In genomic region chr1:189596197-189596596, GRCh38 we compare ENCODE assay signal across 15 cellular contexts.
DNase-seq lines count a peak whose midpoint lies in the region; ATAC-seq, FAIRE-seq and TF ChIP-seq lines count a peak whose summit lies in the region.
"Had no signal": no experiment of that assay in that cellular context is flagged by ENCODE, and none has a peak within 500 bp of the region (broad histone marks: within the 10 kb centered on the region; RNA-seq: fewer than 3 reads in every experiment).

No MANE protein-coding gene starts in this region.

- no peak overlapping the region for H3K27ac Mint-ChIP-seq in Calu3 (ENCODE audit: unreplicated experiment)
- H3K27ac Mint-ChIP-seq: CD4-positive, alpha-beta memory T cell had no signal

- H3K9ac ChIP-seq in GM12878 (ENCODE audit: control insufficient read depth, insufficient read depth, low read length) (no peak overlapping the region), endothelial cell of umbilical vein (replicated peaks; ENCODE audit: extremely low read depth, insufficient read depth, low read length) (no peak overlapping the region)

- H3K9me1 ChIP-seq in endothelial cell of umbilical vein (replicated peaks; ENCODE audit: control insufficient read depth, extremely low read depth, insufficient read depth, low read length): no peaks in the 10 kb centered on the region

- in situ Hi-C loops in GM12878 (cut with MboI): no loop called here
- in situ Hi-C loops in HAP-1 (cut with MboI; ENCODE audit: low sequenced_read_pairs): no loop called here

- RAD21 ChIA-PET in GM12878 (lab: Charles Lee; ENCODE audit: unreplicated experiment): no interaction called here

- TF ChIP-seq POLR2A in GM12878 (IDR thresholded peaks at IDR 0.05; ENCODE audit: low read depth, low read length) (no peak), endothelial cell of umbilical vein (IDR thresholded peaks at IDR 0.05; ENCODE audit: low read depth, low read length) (no peak)

- H3K4me3 ChIP-seq in GM12878: no peak overlapping the region
- no peak overlapping the region for H3K4me3 ChIP-seq in endothelial cell of umbilical vein (replicated peaks in 1 of 3; ENCODE audit: insufficient read depth in 1 of 3, low read depth in 1 of 3, low read length in 3 of 3)
- no peak overlapping the region for H3K4me3 ChIP-seq in HAP-1

- H3K36me3 Mint-ChIP-seq in Calu3 (ENCODE audit: insufficient read depth, unreplicated experiment): no peaks in the 10 kb centered on the region
- H3K36me3 Mint-ChIP-seq: CD4-positive, alpha-beta memory T cell had no signal

- SMC1A ChIA-PET in GM12878 (lab: Charles Lee; ENCODE audit: uncharacterized antibody, unreplicated experiment): no interaction called here

- CTCF ChIA-PET in GM12878 (lab: Yijun Ruan, JAX) (no interaction called here), endothelial cell of umbilical vein (lab: Charles Lee) (no interaction called here), Calu3 (lab: Charles Lee) (no interaction called here)

- no peak for TF ChIP-seq CTCF in GM12878 (IDR thresholded peaks at IDR 0.05 in 2 of 3, conservative IDR thresholded peaks at IDR 0.05 in 1 of 3; ENCODE audit: control insufficient read depth in 2 of 3, extremely low read depth in 1 of 3, insufficient read depth in 1 of 3, low read depth in 3 of 3, low read length in 3 of 3)
- TF ChIP-seq CTCF in endothelial cell of umbilical vein (IDR thresholded peaks at IDR 0.05; ENCODE audit: extremely low read depth in 1 of 2, insufficient read depth in 1 of 2, low read depth in 1 of 2, low read length in 2 of 2): no peak
- no peak for TF ChIP-seq CTCF in Calu3 (IDR thresholded peaks at IDR 0.05; ENCODE audit: unreplicated experiment)

- no peak overlapping the region for H2AFZ ChIP-seq in GM12878 (ENCODE audit: control insufficient read depth, low read depth, low read length)
- H2AFZ ChIP-seq in endothelial cell of umbilical vein (ENCODE audit: low read depth, low read length): no peak overlapping the region

- no peak for TF ChIP-seq EP300 in GM12878 (IDR thresholded peaks at IDR 0.05; ENCODE audit: borderline replicate concordance in 1 of 2, control insufficient read depth in 1 of 2, low read depth in 2 of 2, low read length in 2 of 2)

- H3K4me3 Mint-ChIP-seq in Calu3 (ENCODE audit: low read depth, unreplicated experiment): no peak overlapping the region

- H3K27me3 Mint-ChIP-seq in Calu3 (ENCODE audit: unreplicated experiment): no peaks in the 10 kb centered on the region
- H3K27me3 Mint-ChIP-seq: CD4-positive, alpha-beta memory T cell had no signal

- H3K9me3 Mint-ChIP-seq in Calu3 (ENCODE audit: low read depth, unreplicated experiment): peaks cover 2% of the 10 kb centered on the region

- no TSS peak for BruUV-seq in GM12878 (replicated peaks; lab: Mats Ljungman, UMichigan)
- BruUV-seq in endothelial cell of umbilical vein (replicated peaks; lab: Mats Ljungman, UMichigan): no TSS peak
- no TSS peak for BruUV-seq in Calu3 (replicated peaks; lab: Mats Ljungman, UMichigan)

- H3K27me3 ChIP-seq in GM12878 (replicated peaks in 1 of 2; ENCODE audit: control insufficient read depth in 2 of 2, insufficient read depth in 2 of 2, low read length in 1 of 2): no peaks in the 10 kb centered on the region
- H3K27me3 ChIP-seq in endothelial cell of umbilical vein (ENCODE audit: control insufficient read depth in 2 of 2, insufficient read depth in 2 of 2, low read length in 2 of 2): no peaks in the 10 kb centered on the region
- no peaks in the 10 kb centered on the region for H3K27me3 ChIP-seq in HAP-1 (ENCODE audit: low read depth)
- H3K27me3 ChIP-seq: BE2C had no signal

- H4K20me1 ChIP-seq in GM12878 (ENCODE audit: control insufficient read depth, insufficient read depth): no peaks in the 10 kb centered on the region
- no peaks in the 10 kb centered on the region for H4K20me1 ChIP-seq in endothelial cell of umbilical vein (replicated peaks; ENCODE audit: control insufficient read depth, extremely low read depth, insufficient read depth, low read length)

- H3K9me3 ChIP-seq in GM12878 (replicated peaks; ENCODE audit: control insufficient read depth, insufficient read depth, low read length) (no peaks in the 10 kb centered on the region), endothelial cell of umbilical vein (replicated peaks; ENCODE audit: control insufficient read depth, insufficient read depth, low read length) (no peaks in the 10 kb centered on the region), HAP-1 (no peaks in the 10 kb centered on the region)
- H3K9me3 ChIP-seq: BE2C had no signal

- dilution Hi-C loops in endothelial cell of umbilical vein (cut with MboI; ENCODE audit: extremely low pct_ligation_motif_present, low sequenced_read_pairs): no loop called here

- H3K27ac ChIP-seq in GM12878 (ENCODE audit: control insufficient read depth, insufficient read depth): no peak overlapping the region
- H3K27ac ChIP-seq in endothelial cell of umbilical vein (ENCODE audit: insufficient read depth, low read depth, low read length): no peak overlapping the region
- H3K27ac ChIP-seq: C4-2B had no signal

- FAIRE-seq in A204.1 (lab: Jason Lieb, UNC) (peak; percentile 41), GM12878 (lab: Jason Lieb, UNC) (no peak), endothelial cell of umbilical vein (lab: Jason Lieb, UNC) (no peak)
- FAIRE-seq: GM18507 had no signal

- H3K4me1 ChIP-seq in GM12878 (ENCODE audit: control insufficient read depth, insufficient read depth, low read length): no peaks in the 10 kb centered on the region
- peaks cover 14% of the 10 kb centered on the region for H3K4me1 ChIP-seq in endothelial cell of umbilical vein (ENCODE audit: control insufficient read depth, extremely low read depth, insufficient read depth, low read length)
- H3K4me1 ChIP-seq in HAP-1: no peaks in the 10 kb centered on the region
- H3K4me1 ChIP-seq: BE2C had no signal

- intact Hi-C loops in GM12878 (cut with micrococcal nuclease; ENCODE audit: unreplicated experiment): no loop called here
- intact Hi-C loops in endothelial cell of umbilical vein (cut with micrococcal nuclease): no loop called here
- intact Hi-C loops in Calu3 (cut with micrococcal nuclease; ENCODE audit: unreplicated experiment): no loop called here

- H3K79me2 ChIP-seq in GM12878 (ENCODE audit: control insufficient read depth, insufficient read depth, low read length) (no peaks in the 10 kb centered on the region), endothelial cell of umbilical vein (ENCODE audit: control insufficient read depth, insufficient read depth, low read length) (no peaks in the 10 kb centered on the region)

- ATAC-seq in GM12878 (no peak), HG03342 (IDR thresholded peaks at IDR 0.05; ENCODE audit: unreplicated experiment) (no peak)
- ATAC-seq: HCT116 had no signal

- 0% methylated on average over 1 of the region's 1 CpG for WGBS in GM12878 (ENCODE audit: insufficient coverage, insufficient replicate concordance, low lambda C conversion rate, missing lambda C conversion rate)

- DNase-seq in HCEC 1CT (peak; percentile 9), GM12878 (ENCODE audit: low read depth, low spot score) (no peak), endothelial cell of umbilical vein (ENCODE audit: low read depth, low spot score) (peak; percentile 23), Calu3 (no peak), HAP-1 (ENCODE audit: low spot score in 2 of 2) (no peak)
- no peak for DNase-seq in stimulated activated CD4-positive, alpha-beta T cell treated with anti-CD3 and anti-CD28 coated beads, Interleukin-4, amount 100 ng/mL, for 4 hours
- DNase-seq: BE2C; CD4-positive, alpha-beta memory T cell; GOT3; Karpas-422 had no signal

- TF ChIP-seq RAD21 in GM12878 (IDR thresholded peaks at IDR 0.05; ENCODE audit: insufficient read depth, low read depth, low read length): no peak

- peaks cover 23% of the 10 kb centered on the region for H3K4me1 Mint-ChIP-seq in Calu3 (ENCODE audit: low read depth, unreplicated experiment)
- H3K4me1 Mint-ChIP-seq: CD4-positive, alpha-beta memory T cell had no signal

- no peaks in the 10 kb centered on the region for H3K36me3 ChIP-seq in GM12878 (ENCODE audit: control insufficient read depth in 2 of 2, insufficient read depth in 2 of 2, low read length in 1 of 2)
- no peaks in the 10 kb centered on the region for H3K36me3 ChIP-seq in endothelial cell of umbilical vein (ENCODE audit: control insufficient read depth in 2 of 2, extremely low read depth in 1 of 2, insufficient read depth in 2 of 2, low read length in 2 of 2)
- H3K36me3 ChIP-seq in HAP-1 (replicated peaks): no peaks in the 10 kb centered on the region
- H3K36me3 ChIP-seq: BE2C had no signal

- POLR2A ChIA-PET in GM12878 (lab: Charles Lee): no interaction called here
- POLR2A ChIA-PET in endothelial cell of umbilical vein (lab: Charles Lee): no interaction called here

- H3K4me2 ChIP-seq in GM12878 (ENCODE audit: control insufficient read depth, insufficient read depth) (no peak overlapping the region), endothelial cell of umbilical vein (ENCODE audit: insufficient read depth, low read length) (no peak overlapping the region)

TF ChIP-seq in GM12878, 131 proteins besides CTCF, POLR2A, EP300 and RAD21 (continues in another document):
- TF ChIP-seq NBN (IDR thresholded peaks at IDR 0.05): no peak
- TF ChIP-seq POLR2AphosphoS2 (IDR thresholded peaks at IDR 0.05; ENCODE audit: low read depth, low read length): no peak
- TF ChIP-seq JUNB (IDR thresholded peaks at IDR 0.05): peak; percentile 53; the same call in 1 of the 2 replicates
- no peak for TF ChIP-seq USF2 (IDR thresholded peaks at IDR 0.05; ENCODE audit: borderline replicate concordance, low read depth, low read length)

TF ChIP-seq in endothelial cell of umbilical vein, 7 proteins besides CTCF, POLR2A, EP300 and RAD21:
- TF ChIP-seq FOS (IDR thresholded peaks at IDR 0.05; ENCODE audit: borderline replicate concordance, insufficient read depth, low read length): peak; percentile 68
- TF ChIP-seq MAX (IDR thresholded peaks at IDR 0.05; ENCODE audit: insufficient read depth, insufficient read length): no peak
- TF ChIP-seq GATA2 (IDR thresholded peaks at IDR 0.05; ENCODE audit: insufficient read depth, insufficient read length, low read depth, low read length): peak; percentile 32

Comparison
In these comparisons a context has a peak if more than half of its experiments do, and no peak if none do; other contexts are left out.
1. DNase-seq: peak in HCEC 1CT (single experiment) and endothelial cell of umbilical vein (single experiment); none in GM12878 (single experiment), Calu3 (single experiment), HAP-1 (0 of 2) and stimulated activated CD4-positive, alpha-beta T cell treated with anti-CD3 and anti-CD28 coated beads, Interleukin-4, amount 100 ng/mL, for 4 hours (0 of 2).